20 cellular contexts compared by ENCODE assay signal in the genomic region with DNA sequence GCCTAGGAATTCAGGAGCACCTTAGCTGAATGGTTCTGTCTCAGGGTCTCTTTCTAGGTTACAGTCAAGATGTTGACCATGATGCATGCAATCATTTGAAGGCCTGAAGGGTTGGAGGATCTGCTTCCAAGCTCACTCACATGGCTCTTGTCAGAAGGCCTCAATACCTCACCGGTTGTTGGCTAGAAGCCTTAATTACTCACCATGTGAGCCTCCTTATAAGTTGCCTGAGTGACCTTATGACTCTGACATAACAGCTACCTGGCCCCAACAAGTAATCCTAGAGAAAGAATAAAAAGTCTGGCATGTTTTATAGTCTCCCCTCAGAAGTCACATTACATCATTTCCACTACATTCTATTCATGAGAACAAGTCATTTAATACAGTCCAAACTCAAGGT. TPM values are rescaled to one million over a fixed set of nuclear protein-coding genes. Genes with fewer than 3 reads are reported as not detected.
DNase-seq lines count a peak whose midpoint lies in the region; ATAC-seq, FAIRE-seq and TF ChIP-seq lines count a peak whose summit lies in the region.
"Had no signal": no experiment of that assay in that cellular context is flagged by ENCODE, and none has a peak within 500 bp of the region (broad histone marks: within the 10 kb centered on the region; RNA-seq: fewer than 3 reads in every experiment).

No MANE protein-coding gene starts in this region.

- H3K27me3 ChIP-seq in RWPE2 (ENCODE audit: insufficient read depth, poor library complexity, severe bottlenecking) (no peaks in the 10 kb centered on the region), hepatocyte (no peaks in the 10 kb centered on the region), brain microvascular endothelial cell (replicated peaks) (no peaks in the 10 kb centered on the region), left ventricle myocardium inferior (ENCODE audit: low read depth) (no peaks in the 10 kb centered on the region)
- H3K27me3 ChIP-seq: gastrocnemius medialis, ovary had no signal

- DNase-seq in HPDE6-E6E7 (ENCODE audit: extremely low spot score) (peak; percentile 12), RWPE2 (ENCODE audit: low spot score) (no peak), hepatocyte (ENCODE audit: low spot score) (no peak), urothelium cell line (ENCODE audit: low spot score) (peak; percentile 47), brain microvascular endothelial cell (no peak), middle frontal gyrus (ENCODE audit: extremely low spot score, low spot score) (no peak), left ventricle myocardium inferior (no peak)
- DNase-seq: activated T-cell treated with anti-CD3 and anti-CD28 coated beads, Interleukin-2, amount 50 U/mL, for 48 hours; gastrocnemius medialis; left ventricle myocardium superior; NCI-H187; NCI-H446 treated with DMSO at 0.1 percent for 48 hours; ovary; SHP77; stimulated activated CD4-positive, alpha-beta T cell treated with anti-CD3 and anti-CD28 coated beads, Interleukin-4, amount 100 ng/mL, for 24 hours; T-helper 17 cell had no signal

- FAIRE-seq in urothelium cell line (lab: Jason Lieb, UNC) = no peak
- FAIRE-seq: D721Med had no signal

- H3K36me3 ChIP-seq in RWPE2 (ENCODE audit: low read depth) (no peaks in the 10 kb centered on the region), hepatocyte (replicated peaks; ENCODE audit: insufficient read depth, low read depth) (no peaks in the 10 kb centered on the region), brain microvascular endothelial cell (replicated peaks) (no peaks in the 10 kb centered on the region), left ventricle myocardium inferior (no peaks in the 10 kb centered on the region)
- H3K36me3 ChIP-seq: gastrocnemius medialis, ovary had no signal

- no peaks in the 10 kb centered on the region for H4K20me1 ChIP-seq in hepatocyte (ENCODE audit: insufficient read depth, poor library complexity, severe bottlenecking)

- H3K9me2 ChIP-seq in hepatocyte (replicated peaks; ENCODE audit: insufficient read depth) = no peaks in the 10 kb centered on the region

- H3K4me3 ChIP-seq in RWPE2 (ENCODE audit: severe bottlenecking) (no peak overlapping the region), hepatocyte (no peak overlapping the region), brain microvascular endothelial cell (ENCODE audit: low read depth, low read length) (no peak overlapping the region), left ventricle myocardium inferior (no peak overlapping the region)
- H3K4me3 ChIP-seq: coronary artery, gastrocnemius medialis, ovary had no signal

- TF ChIP-seq CTCF in RWPE2 (IDR thresholded peaks at IDR 0.05; ENCODE audit: poor library complexity, severe bottlenecking) (no peak), hepatocyte (IDR thresholded peaks at IDR 0.05; ENCODE audit: poor library complexity) (no peak), brain microvascular endothelial cell (IDR thresholded peaks at IDR 0.05; ENCODE audit: low read depth, low read length, missing control alignments) (no peak), left ventricle myocardium inferior (IDR thresholded peaks at IDR 0.05; ENCODE audit: borderline replicate concordance) (no peak)

- H3K4me1 ChIP-seq in RWPE2 (ENCODE audit: insufficient read depth, poor library complexity, severe bottlenecking) = peaks cover 36% of the 10 kb centered on the region
- H3K4me1 ChIP-seq in hepatocyte (ENCODE audit: insufficient read depth) = peaks cover 15% of the 10 kb centered on the region
- H3K4me1 ChIP-seq in left ventricle myocardium inferior = peaks cover 20% of the 10 kb centered on the region

- no peak overlapping the region for H3K4me2 ChIP-seq in hepatocyte

- H3K9me3 ChIP-seq in RWPE2 (ENCODE audit: severe bottlenecking) (no peaks in the 10 kb centered on the region), hepatocyte (ENCODE audit: low read depth) (no peaks in the 10 kb centered on the region), left ventricle myocardium inferior (replicated peaks) (peaks cover 13% of the 10 kb centered on the region)
- H3K9me3 ChIP-seq: gastrocnemius medialis, ovary had no signal

- H3K79me2 ChIP-seq in hepatocyte = peaks cover 7% of the 10 kb centered on the region

- WGBS in hepatocyte (ENCODE audit: low lambda C conversion rate, missing lambda C conversion rate) = 96% methylated on average over 1 of the region's 1 CpG

- H3K27ac ChIP-seq in RWPE2 (ENCODE audit: poor library complexity, severe bottlenecking) (peak overlapping the region; percentile 93), hepatocyte (peak overlapping the region; percentile 9), brain microvascular endothelial cell (no peak overlapping the region), left ventricle myocardium inferior (replicated peaks) (no peak overlapping the region)
- H3K27ac ChIP-seq: coronary artery, gastrocnemius medialis, ovary had no signal

- in situ Hi-C loops in brain microvascular endothelial cell (cut with HindIII; ENCODE audit: low pct_ligation_motif_present, low sequenced_read_pairs) = no loop called here

- H2AFZ ChIP-seq in hepatocyte = no peak overlapping the region

- no peak for ATAC-seq in RWPE2 (ENCODE audit: low read depth)
- ATAC-seq: activated naive CD4-positive, alpha-beta T cell treated with anti-CD3 and anti-CD28 coated beads, Interleukin-2, amount 50 U/mL, for 72 hours; gastrocnemius medialis; left ventricle myocardium superior; T-helper 17 cell; WTC11 had no signal

- intact Hi-C loops in left ventricle myocardium inferior (cut with micrococcal nuclease) = no loop called here

RNA-seq across cellular contexts. Expression of a gene that starts 3.4 kb away (rescaled TPM):
- 65.4 and 71.8 TPM in 2 replicates for total RNA-seq in hepatocyte
- 37.1 and 38.7 TPM in 2 replicates for polyA plus RNA-seq in hepatocyte
- total RNA-seq in left ventricle myocardium inferior = 19.4 TPM

Comparison
In these comparisons a context has a peak if more than half of its experiments do, and no peak if none do; other contexts are left out.
1. DNase-seq: peak in HPDE6-E6E7 (single experiment) and urothelium cell line (single experiment); none in RWPE2 (single experiment), hepatocyte (single experiment), brain microvascular endothelial cell (single experiment), middle frontal gyrus (single experiment) and left ventricle myocardium inferior (single experiment).
2. H3K27ac ChIP-seq: peak in RWPE2 (single experiment) and hepatocyte (single experiment); none in brain microvascular endothelial cell (single experiment) and left ventricle myocardium inferior (single experiment).